26 cellular contexts compared by ENCODE assay signal in genomic region chr11:2248242-2248641, GRCh38. TPM values are rescaled to one million over a fixed set of nuclear protein-coding genes. Genes with fewer than 3 reads are reported as not detected.
A peak's percentile ranks its signal among the peaks of the same experiment; 100 is the strongest.
DNase-seq lines count a peak whose midpoint lies in the region; FAIRE-seq and TF ChIP-seq lines count a peak whose summit lies in the region.
"Had no signal": no experiment of that assay in that cellular context is flagged by ENCODE, and none has a peak within 500 bp of the region (broad histone marks: within the 10 kb centered on the region; RNA-seq: fewer than 3 reads in every experiment).

No MANE protein-coding gene starts in this region.

- no peak overlapping the region for H4K8ac ChIP-seq in neuronal stem cell (ENCODE audit: low read depth, low read length)

- H3K36me3 ChIP-seq in BLaER1 treated with 17β-estradiol and CSF1 and Interleukin-3, amounts not matched to agents 10 nM and 100 nM = no peaks in the 10 kb centered on the region
- H3K36me3 ChIP-seq in colonic mucosa (no peaks in the 10 kb centered on the region), neuronal stem cell (replicated peaks in 1 of 2; ENCODE audit: control insufficient read depth in 2 of 2, insufficient read depth in 2 of 2, low read length in 2 of 2) (no peaks in the 10 kb centered on the region), testis (ENCODE audit: low read depth, missing control alignments) (no peaks in the 10 kb centered on the region), mammary epithelial cell (ENCODE audit: insufficient read depth, low read length) (no peaks in the 10 kb centered on the region)

- TF ChIP-seq POLR2A in testis (IDR thresholded peaks at IDR 0.05) = no peak

- no peaks in the 10 kb centered on the region; a peak in 3 of 22 replicates for H4K20me1 ChIP-seq in BLaER1 treated with 17β-estradiol and CSF1 and Interleukin-3, amounts not matched to agents 10 nM and 100 nM
- H4K20me1 ChIP-seq in mammary epithelial cell (ENCODE audit: insufficient read depth, low read length) = no peaks in the 10 kb centered on the region

- H3K27ac Mint-ChIP-seq in activated CD4-positive, alpha-beta T cell treated with anti-CD3 and anti-CD28 coated beads, Interleukin-2, amount 10 ng/mL, durations not matched to agents 24 days and 14 days = no peak overlapping the region
- H3K27ac Mint-ChIP-seq: B cell; CD8-positive, alpha-beta memory T cell; GM23338 had no signal

- H3K4me2 ChIP-seq in BLaER1 treated with 17β-estradiol and CSF1 and Interleukin-3, amounts not matched to agents 10 nM and 100 nM = peak overlapping the region in 8 of 11 experiments; percentile 53 to 76 (median 69); a peak in 9 of 22 replicates
- H3K4me2 ChIP-seq in neuronal stem cell (ENCODE audit: insufficient read depth, low read length, poor library complexity, severe bottlenecking) = no peak overlapping the region
- no peak overlapping the region for H3K4me2 ChIP-seq in mammary epithelial cell (ENCODE audit: insufficient read depth, low read depth, low read length)
- H3K4me2 ChIP-seq: GM23338 had no signal

- no peak overlapping the region for H3K14ac ChIP-seq in neuronal stem cell (ENCODE audit: low read length)

- peaks cover 0 to 18% (median 7%) of the 10 kb centered on the region in 11 experiments; a peak in 10 of 22 replicates for H3K27me3 ChIP-seq in BLaER1 treated with 17β-estradiol and CSF1 and Interleukin-3, amounts not matched to agents 10 nM and 100 nM
- H3K27me3 ChIP-seq in colonic mucosa (no peaks in the 10 kb centered on the region), neuronal stem cell (ENCODE audit: control insufficient read depth in 3 of 3, insufficient read depth in 3 of 3, low read depth in 1 of 3, low read length in 3 of 3) (peaks cover 0 to 3% (median 0%) of the 10 kb centered on the region in 3 experiments), testis (no peaks in the 10 kb centered on the region), mammary epithelial cell (ENCODE audit: insufficient read depth, low read length) (peaks cover 6% of the 10 kb centered on the region)

- H3K36me3 Mint-ChIP-seq in activated CD4-positive, alpha-beta T cell treated with anti-CD3 and anti-CD28 coated beads, Interleukin-2, amount 10 ng/mL, durations not matched to agents 24 days and 14 days (ENCODE audit: low read depth) = no peaks in the 10 kb centered on the region
- H3K36me3 Mint-ChIP-seq: CD4-positive, CD25-positive, alpha-beta regulatory T cell; CD8-positive, alpha-beta memory T cell had no signal

- no peak overlapping the region for H3K9ac ChIP-seq in BLaER1 treated with 17β-estradiol and CSF1 and Interleukin-3, amounts not matched to agents 10 nM and 100 nM
- no peak overlapping the region for H3K9ac ChIP-seq in colonic mucosa (ENCODE audit: low read depth in 2 of 2, low read length in 2 of 2)
- H3K9ac ChIP-seq in neuronal stem cell (ENCODE audit: low read depth, low read length, poor library complexity) = no peak overlapping the region
- H3K9ac ChIP-seq in mammary epithelial cell (ENCODE audit: insufficient read depth, low read length) = no peak overlapping the region

- peak overlapping the region; percentile 1 for H2AK5ac ChIP-seq in neuronal stem cell (ENCODE audit: low read depth, low read length)

- intact Hi-C loops in colonic mucosa (cut with DNase I) (no loop called here), testis (cut with DNase I; ENCODE audit: low total_unique reads) (no loop called here), mammary epithelial cell (cut with micrococcal nuclease) (no loop called here)
- intact Hi-C loops in activated CD4-positive, alpha-beta T cell treated with anti-CD3 and anti-CD28 coated beads, Interleukin-2, amount 10 ng/mL, durations not matched to agents 24 days and 14 days (cut with micrococcal nuclease) = no loop called here

- no peak overlapping the region for H4K91ac ChIP-seq in neuronal stem cell (ENCODE audit: low read depth, low read length, poor library complexity)

- dilution Hi-C loops in mammary epithelial cell (cut with HindIII; ENCODE audit: low sequenced_read_pairs) = loop anchor here (5.0 kb wide), 1 partner anchor 36 kb away; no protein-coding TSS in a partner anchor

- no peak overlapping the region for H3K4me3 ChIP-seq in BLaER1 treated with 17β-estradiol and CSF1 and Interleukin-3, amounts not matched to agents 10 nM and 100 nM
- no peak overlapping the region for H3K4me3 ChIP-seq in colonic mucosa
- H3K4me3 ChIP-seq in neuronal stem cell (ENCODE audit: low read length in 2 of 2) = no peak overlapping the region
- no peak overlapping the region for H3K4me3 ChIP-seq in testis
- no peak overlapping the region for H3K4me3 ChIP-seq in mammary epithelial cell (replicated peaks in 1 of 3; ENCODE audit: insufficient read depth in 1 of 3, low read depth in 2 of 3, low read length in 3 of 3)
- H3K4me3 ChIP-seq: GM23338 had no signal

- CTCF ChIA-PET in mammary epithelial cell (lab: Charles Lee; ENCODE audit: low non-redundant PET) = no interaction called here

- H2BK15ac ChIP-seq in neuronal stem cell (ENCODE audit: low read length) = no peak overlapping the region

- no peak overlapping the region for H3K27ac ChIP-seq in BLaER1 treated with 17β-estradiol and CSF1 and Interleukin-3, amounts not matched to agents 10 nM and 100 nM
- H3K27ac ChIP-seq in colonic mucosa = no peak overlapping the region
- no peak overlapping the region for H3K27ac ChIP-seq in neuronal stem cell (replicated peaks; ENCODE audit: low read length)
- no peak overlapping the region for H3K27ac ChIP-seq in testis
- no peak overlapping the region for H3K27ac ChIP-seq in mammary epithelial cell (ENCODE audit: insufficient read depth, low read depth, low read length)
- H3K27ac ChIP-seq: HL-60 had no signal

- no peak overlapping the region for H3K18ac ChIP-seq in neuronal stem cell (ENCODE audit: low read length)

- H2AFZ ChIP-seq in neuronal stem cell (ENCODE audit: low read length) (no peak overlapping the region), mammary epithelial cell (ENCODE audit: low read depth, low read length) (no peak overlapping the region)
- H2AFZ ChIP-seq: GM23338 had no signal

- H3K79me2 ChIP-seq in mammary epithelial cell (ENCODE audit: insufficient read depth, low read length) = no peaks in the 10 kb centered on the region

- BruUV-seq in mammary epithelial cell (replicated peaks; lab: Mats Ljungman, UMichigan) = no TSS peak

- TF ChIP-seq CTCF in colonic mucosa (IDR thresholded peaks at IDR 0.05) (no peak), testis (IDR thresholded peaks at IDR 0.05) (no peak), mammary epithelial cell (conservative IDR thresholded peaks at IDR 0.05 in 1 of 2, IDR thresholded peaks at IDR 0.05 in 1 of 2; ENCODE audit: extremely low read depth in 1 of 2, insufficient read depth in 1 of 2, low read depth in 1 of 2, low read length in 2 of 2) (no peak)

- no peaks in the 10 kb centered on the region for H3K79me1 ChIP-seq in neuronal stem cell (ENCODE audit: low read depth, low read length)

- peaks cover 0 to 31% (median 27%) of the 10 kb centered on the region in 10 experiments; a peak in 18 of 20 replicates for H3K4me1 ChIP-seq in BLaER1 treated with 17β-estradiol and CSF1 and Interleukin-3, amounts not matched to agents 10 nM and 100 nM
- no peaks in the 10 kb centered on the region for H3K4me1 ChIP-seq in colonic mucosa
- H3K4me1 ChIP-seq in neuronal stem cell (ENCODE audit: control insufficient read depth in 2 of 2, insufficient read depth in 1 of 2, low read depth in 1 of 2, low read length in 2 of 2) = peaks cover 0 to 10% of the 10 kb centered on the region in 2 donors
- no peaks in the 10 kb centered on the region for H3K4me1 ChIP-seq in testis
- H3K4me1 ChIP-seq in mammary epithelial cell (ENCODE audit: insufficient read depth, low read length) = no peaks in the 10 kb centered on the region

- H3K4ac ChIP-seq in neuronal stem cell (ENCODE audit: low read length) = no peak overlapping the region

- H2BK12ac ChIP-seq in neuronal stem cell (ENCODE audit: low read length) = no peak overlapping the region

- H3K23ac ChIP-seq in neuronal stem cell (ENCODE audit: low read depth, low read length, poor library complexity) = no peak overlapping the region

- H2BK120ac ChIP-seq in neuronal stem cell (ENCODE audit: low read depth, low read length) = no peak overlapping the region

- in situ Hi-C loops in mammary epithelial cell (cut with MboI; ENCODE audit: low sequenced_read_pairs in 2 of 2) = no loop called here

- no peaks in the 10 kb centered on the region for H3K4me1 Mint-ChIP-seq in activated CD4-positive, alpha-beta T cell treated with anti-CD3 and anti-CD28 coated beads, Interleukin-2, amount 10 ng/mL, durations not matched to agents 24 days and 14 days
- H3K4me1 Mint-ChIP-seq: B cell; CD4-positive, CD25-positive, alpha-beta regulatory T cell; CD8-positive, alpha-beta memory T cell; GM23338 had no signal

- no peaks in the 10 kb centered on the region for H3K9me3 Mint-ChIP-seq in activated CD4-positive, alpha-beta T cell treated with anti-CD3 and anti-CD28 coated beads, Interleukin-2, amount 10 ng/mL, durations not matched to agents 24 days and 14 days
- H3K9me3 Mint-ChIP-seq: CD8-positive, alpha-beta memory T cell; GM23338 had no signal

- H3K4me3 Mint-ChIP-seq in activated CD4-positive, alpha-beta T cell treated with anti-CD3 and anti-CD28 coated beads, Interleukin-2, amount 10 ng/mL, durations not matched to agents 24 days and 14 days = no peak overlapping the region
- H3K4me3 Mint-ChIP-seq: B cell; CD4-positive, CD25-positive, alpha-beta regulatory T cell; CD8-positive, alpha-beta memory T cell; GM23338 had no signal

- WGBS in neuronal stem cell (ENCODE audit: extremely low coverage in 2 of 2, insufficient read length in 2 of 2, insufficient replicate concordance in 1 of 2), 2 donors = no CpG with 5 or more reads among the region's 11 CpGs
- WGBS in testis, 2 donors = 93 to 96% methylated on average over 10 to 11 of the region's 11 CpGs
- WGBS in mammary epithelial cell (ENCODE audit: low coverage, missing lambda C conversion rate) = 73% methylated on average over 10 of the region's 11 CpGs

- DNase-seq in colonic mucosa (peak; percentile 13), neuronal stem cell (ENCODE audit: low spot score) (no peak), testis (peak; percentile 7), mammary epithelial cell (no peak), HTR-8/SVneo (ENCODE audit: insufficient read length, low spot score) (no peak)
- no peak for DNase-seq in activated CD4-positive, alpha-beta T cell treated with anti-CD3 and anti-CD28 coated beads, Interleukin-2, amount 10 ng/mL, durations not matched to agents 24 days and 14 days
- DNase-seq: C1 segment of cervical spinal cord; CD4-positive, CD25-positive, alpha-beta regulatory T cell; CD8-positive, alpha-beta memory T cell; COR-L47; DMS 273 treated with DMSO at 0.1 percent for 48 hours; DMS53; DND-41; EL; HCEC 1CT; IMR-90 had no signal

- peaks cover 15% of the 10 kb centered on the region for H3K27me3 Mint-ChIP-seq in activated CD4-positive, alpha-beta T cell treated with anti-CD3 and anti-CD28 coated beads, Interleukin-2, amount 10 ng/mL, durations not matched to agents 24 days and 14 days

- no peak overlapping the region for H2BK5ac ChIP-seq in neuronal stem cell (ENCODE audit: low read length)

- no peak for FAIRE-seq in HTR-8/SVneo (lab: Jason Lieb, UNC)
- FAIRE-seq: GM12891, GM18507, H54 had no signal

- H3K9me3 ChIP-seq in BLaER1 treated with 17β-estradiol and CSF1 and Interleukin-3, amounts not matched to agents 10 nM and 100 nM (replicated peaks in 1 of 11) = peaks cover 0 to 5% (median 0%) of the 10 kb centered on the region in 11 experiments; a peak in 6 of 22 replicates
- H3K9me3 ChIP-seq in colonic mucosa = no peaks in the 10 kb centered on the region
- H3K9me3 ChIP-seq in neuronal stem cell (replicated peaks in 1 of 2; ENCODE audit: control insufficient read depth in 2 of 2, insufficient read depth in 1 of 2, low read depth in 1 of 2, low read length in 2 of 2) = no peaks in the 10 kb centered on the region
- H3K9me3 ChIP-seq in testis = no peaks in the 10 kb centered on the region
- H3K9me3 ChIP-seq in mammary epithelial cell (replicated peaks; ENCODE audit: insufficient read depth, low read length) = no peaks in the 10 kb centered on the region

RNA-seq across cellular contexts. Expression of gene ASCL2, which starts 22.1 kb away (rescaled TPM):
- total RNA-seq in colonic mucosa (10 to 100 TPM in 1 of 2 donors, 1 to 10 TPM in 1; 4.8 to 16.4 TPM), testis (1 to 10 TPM; 4.8 to 5.8 TPM), mammary epithelial cell (not detected)
- 0.07 TPM for polyA plus RNA-seq in neuronal stem cell (2013, experiment 1 of 2)
- polyA plus RNA-seq in neuronal stem cell (2013, experiment 2 of 2) = 0.06 TPM
- polyA plus RNA-seq in testis (ENCODE audit: insufficient read depth, low read depth, low replicate concordance) (1.3 TPM), mammary epithelial cell (0.05 TPM)
- total RNA-seq in activated CD4-positive, alpha-beta T cell treated with anti-CD3 and anti-CD28 coated beads, Interleukin-2, amount 10 ng/mL, durations not matched to agents 24 days and 14 days = 0.62 and 0.96 TPM in 2 replicates
- polyA minus RNA-seq in mammary epithelial cell = not detected
- total RNA-seq: A172, G401, HT1080, IMR-90 had no signal
- polyA plus RNA-seq: IMR-90 had no signal

RNA-seq across cellular contexts. Expression of gene C11orf21, which starts 53.5 kb away (rescaled TPM):
- total RNA-seq in colonic mucosa (under 1 TPM; 0.11 to 0.52 TPM), testis (under 1 TPM; 0.12 to 0.47 TPM), mammary epithelial cell (not detected)
- not detected for polyA plus RNA-seq in neuronal stem cell (2013, experiment 1 of 2)
- not detected for polyA plus RNA-seq in neuronal stem cell (2013, experiment 2 of 2)
- polyA plus RNA-seq in testis (ENCODE audit: insufficient read depth, low read depth, low replicate concordance) (0.88 TPM), mammary epithelial cell (not detected)
- 2.4 and 2.6 TPM in 2 replicates for total RNA-seq in activated CD4-positive, alpha-beta T cell treated with anti-CD3 and anti-CD28 coated beads, Interleukin-2, amount 10 ng/mL, durations not matched to agents 24 days and 14 days
- not detected for polyA minus RNA-seq in mammary epithelial cell
- total RNA-seq: G401, GM23338, IMR-90 had no signal
- polyA plus RNA-seq: GM23338, IMR-90 had no signal

RNA-seq across cellular contexts. Expression of gene TSPAN32, which starts 53.6 kb away (rescaled TPM):
- total RNA-seq in colonic mucosa = under 1 TPM; 0.40 to 0.62 TPM
- not detected for polyA plus RNA-seq in neuronal stem cell (2013, experiment 1 of 2)
- polyA plus RNA-seq in neuronal stem cell (2013, experiment 2 of 2) = 0.01 TPM
- 1 to 10 TPM; 1.0 to 1.1 TPM for total RNA-seq in testis
- 1.5 TPM for polyA plus RNA-seq in testis (ENCODE audit: insufficient read depth, low read depth, low replicate concordance)
- 2.4 and 2.6 TPM in 2 replicates for total RNA-seq in activated CD4-positive, alpha-beta T cell treated with anti-CD3 and anti-CD28 coated beads, Interleukin-2, amount 10 ng/mL, durations not matched to agents 24 days and 14 days
- not detected for total RNA-seq in mammary epithelial cell
- not detected for polyA plus RNA-seq in mammary epithelial cell
- not detected for polyA minus RNA-seq in mammary epithelial cell
- total RNA-seq: G401, GM23338, IMR-90 had no signal
- polyA plus RNA-seq: GM23338 had no signal

Comparison
In these comparisons a context has a peak if more than half of its experiments do, and no peak if none do; other contexts are left out.
1. H3K4me2 ChIP-seq: peak in BLaER1 treated with 17β-estradiol and CSF1 and Interleukin-3, amounts not matched to agents 10 nM and 100 nM (8 of 11); none in neuronal stem cell (single experiment) and mammary epithelial cell (single experiment).
2. DNase-seq: peak in colonic mucosa (single experiment) and testis (single experiment); none in neuronal stem cell (single experiment), activated CD4-positive, alpha-beta T cell treated with anti-CD3 and anti-CD28 coated beads, Interleukin-2, amount 10 ng/mL, durations not matched to agents 24 days and 14 days (single experiment), mammary epithelial cell (single experiment) and HTR-8/SVneo (single experiment).